ENCODE assay signal across 22 cellular contexts in genomic region chrX:22021721-22022120, GRCh38. TPM values are rescaled to one million over a fixed set of nuclear protein-coding genes. Genes with fewer than 3 reads are reported as not detected.
DNase-seq lines count a peak whose midpoint lies in the region; ATAC-seq and TF ChIP-seq lines count a peak whose summit lies in the region.
"Had no signal": no experiment of that assay in that cellular context is flagged by ENCODE, and none has a peak within 500 bp of the region (broad histone marks: within the 10 kb centered on the region; RNA-seq: fewer than 3 reads in every experiment).

No MANE protein-coding gene starts in this region.

- no peak for TF ChIP-seq POLR2A in Peyer's patch (IDR thresholded peaks at IDR 0.05)

- no peaks in the 10 kb centered on the region for H3K9me3 Mint-ChIP-seq in glutamatergic neuron (ENCODE audit: unreplicated experiment)
- no peaks in the 10 kb centered on the region for H3K9me3 Mint-ChIP-seq in nephron
- no peaks in the 10 kb centered on the region for H3K9me3 Mint-ChIP-seq in activated T-cell treated with anti-CD3 and anti-CD28 coated beads, Interleukin-2, amount 50 U/mL, for 72 hours
- H3K9me3 Mint-ChIP-seq: CD4-positive, alpha-beta T cell; HFFc6 had no signal

- no peaks in the 10 kb centered on the region for H3K36me3 ChIP-seq in Peyer's patch
- H3K36me3 ChIP-seq: BLaER1, HAP-1 had no signal

- DNase-seq in DMS 273 (lab: John Stamatoyannopoulos, UW; ENCODE audit: unreplicated experiment) (peak; percentile 13), DMS 273 treated with DMSO at 0.1 percent for 48 hours (lab: John Stamatoyannopoulos, UW) (no peak), glutamatergic neuron (peak; percentile 15), DMS53 (lab: John Stamatoyannopoulos, UW) (no peak), Peyer's patch (no peak)
- DNase-seq in activated T-cell treated with anti-CD3 and anti-CD28 coated beads, Interleukin-2, amount 50 U/mL, for 72 hours: no peak
- DNase-seq: CD4-positive, alpha-beta T cell; CD8-positive, alpha-beta memory T cell; DMS153; DMS79; EL; GDM1; GOT3; HFFc6 had no signal

- H3K9me3 ChIP-seq in Peyer's patch: no peaks in the 10 kb centered on the region
- H3K9me3 ChIP-seq: HAP-1 had no signal

- H3K27ac ChIP-seq in Peyer's patch: no peak overlapping the region
- H3K27ac ChIP-seq: 22Rv1, BLaER1, C4-2B had no signal

- H3K27me3 Mint-ChIP-seq in glutamatergic neuron (ENCODE audit: unreplicated experiment) (peaks cover 2% of the 10 kb centered on the region), nephron (ENCODE audit: low read depth) (no peaks in the 10 kb centered on the region)
- H3K27me3 Mint-ChIP-seq in activated T-cell treated with anti-CD3 and anti-CD28 coated beads, Interleukin-2, amount 50 U/mL, for 72 hours (ENCODE audit: low read depth): no peaks in the 10 kb centered on the region
- H3K27me3 Mint-ChIP-seq: B cell; CD4-positive, alpha-beta T cell had no signal

- H3K27me3 ChIP-seq in Peyer's patch: no peaks in the 10 kb centered on the region
- H3K27me3 ChIP-seq: BLaER1 had no signal

- no peak overlapping the region for H3K4me3 ChIP-seq in Peyer's patch
- H3K4me3 ChIP-seq: BLaER1, GM12878, HAP-1 had no signal

- no peaks in the 10 kb centered on the region for H3K4me1 ChIP-seq in Peyer's patch
- H3K4me1 ChIP-seq: BLaER1, HAP-1 had no signal

- H3K4me1 Mint-ChIP-seq in glutamatergic neuron (ENCODE audit: low read depth, unreplicated experiment) (peaks cover 2% of the 10 kb centered on the region), nephron (peaks cover 26% of the 10 kb centered on the region)
- H3K4me1 Mint-ChIP-seq in activated T-cell treated with anti-CD3 and anti-CD28 coated beads, Interleukin-2, amount 50 U/mL, for 72 hours (ENCODE audit: low read depth): no peaks in the 10 kb centered on the region
- H3K4me1 Mint-ChIP-seq: B cell; CD8-positive, alpha-beta memory T cell had no signal

- no peak for TF ChIP-seq CTCF in glutamatergic neuron (IDR thresholded peaks at IDR 0.05; ENCODE audit: partially characterized antibody, unreplicated experiment)
- no peak for TF ChIP-seq CTCF in nephron (IDR thresholded peaks at IDR 0.05; ENCODE audit: unreplicated experiment in 3 of 3)
- no peak for TF ChIP-seq CTCF in Peyer's patch (IDR thresholded peaks at IDR 0.05)

- no peaks in the 10 kb centered on the region for H3K36me3 Mint-ChIP-seq in glutamatergic neuron (ENCODE audit: unreplicated experiment)
- no peaks in the 10 kb centered on the region for H3K36me3 Mint-ChIP-seq in nephron (ENCODE audit: low read depth)
- H3K36me3 Mint-ChIP-seq in activated T-cell treated with anti-CD3 and anti-CD28 coated beads, Interleukin-2, amount 50 U/mL, for 72 hours (ENCODE audit: insufficient read depth in 2 of 2): peaks cover 0 to 2% of the 10 kb centered on the region in 2 donors
- H3K36me3 Mint-ChIP-seq: CD8-positive, alpha-beta memory T cell had no signal

- H3K27ac Mint-ChIP-seq in glutamatergic neuron (ENCODE audit: unreplicated experiment) (peak overlapping the region; percentile 66), nephron (peak overlapping the region; percentile 14 to 59 (median 47))
- no peak overlapping the region for H3K27ac Mint-ChIP-seq in activated T-cell treated with anti-CD3 and anti-CD28 coated beads, Interleukin-2, amount 50 U/mL, for 72 hours
- H3K27ac Mint-ChIP-seq: B cell; CD4-positive, alpha-beta T cell; CD8-positive, alpha-beta memory T cell; HFFc6 had no signal

- H3K4me3 Mint-ChIP-seq in glutamatergic neuron (ENCODE audit: unreplicated experiment) (no peak overlapping the region), nephron (peak overlapping the region in 2 of 3 experiments; percentile 24 to 70)
- H3K4me3 Mint-ChIP-seq in activated T-cell treated with anti-CD3 and anti-CD28 coated beads, Interleukin-2, amount 50 U/mL, for 72 hours: no peak overlapping the region
- H3K4me3 Mint-ChIP-seq: B cell; CD4-positive, alpha-beta T cell; CD8-positive, alpha-beta memory T cell; HFFc6 had no signal

- no peak for ATAC-seq in GM19463 (IDR thresholded peaks at IDR 0.05; ENCODE audit: unreplicated experiment)
- ATAC-seq in activated T-cell treated with anti-CD3 and anti-CD28 coated beads, Interleukin-2, amount 50 U/mL, for 72 hours (replicated peaks in 1 of 2): no peak
- ATAC-seq: GM12878 had no signal

RNA-seq across cellular contexts. Expression of gene PHEX, which starts 10.4 kb away (rescaled TPM):
- total RNA-seq in glutamatergic neuron (ENCODE audit: unreplicated experiment): 0.17 TPM
- total RNA-seq in Peyer's patch: 10 to 100 TPM in 1 of 4 donors, 1 to 10 TPM in 2, not detected in 1; 2.4 to 20.7 (median 8.7) TPM
- total RNA-seq in activated T-cell treated with anti-CD3 and anti-CD28 coated beads, Interleukin-2, amount 50 U/mL, for 72 hours: 1 to 10 TPM; 1.4 to 1.9 TPM

Comparison
In these comparisons a context has a peak if more than half of its experiments do, and no peak if none do; other contexts are left out.
1. DNase-seq: peak in DMS 273 (single experiment) and glutamatergic neuron (single experiment); none in DMS 273 treated with DMSO at 0.1 percent for 48 hours (single experiment), DMS53 (single experiment), Peyer's patch (0 of 3) and activated T-cell treated with anti-CD3 and anti-CD28 coated beads, Interleukin-2, amount 50 U/mL, for 72 hours (0 of 2).
2. H3K4me3 Mint-ChIP-seq: peak in nephron (2 of 3); none in glutamatergic neuron (single experiment) and activated T-cell treated with anti-CD3 and anti-CD28 coated beads, Interleukin-2, amount 50 U/mL, for 72 hours (0 of 2).